30 cellular contexts compared by ENCODE assay signal in genomic region chr6:36739947-36740817, GRCh38. TPM values are rescaled to one million over a fixed set of nuclear protein-coding genes. Genes with fewer than 3 reads are reported as not detected.
DNase-seq lines count a peak whose midpoint lies in the region; ATAC-seq, FAIRE-seq and TF ChIP-seq lines count a peak whose summit lies in the region.
"Had no signal": no experiment of that assay in that cellular context is flagged by ENCODE, and none has a peak within 500 bp of the region (broad histone marks: within the 10 kb centered on the region; RNA-seq: fewer than 3 reads in every experiment).

No MANE protein-coding gene starts in this region.

- H3K9me3 ChIP-seq in HEK293 (ENCODE audit: control insufficient read depth, insufficient read depth, low read depth, low read length) (no peaks in the 10 kb centered on the region), K562 (replicated peaks; ENCODE audit: control insufficient read depth, insufficient read depth, low read depth, low read length) (no peaks in the 10 kb centered on the region), stomach (no peaks in the 10 kb centered on the region)
- H3K9me3 ChIP-seq: esophagus muscularis mucosa, gastroesophageal sphincter had no signal

- POLR2A ChIA-PET in HEK293 (lab: Yijun Ruan, JAX) (no interaction called here), K562 (lab: Yijun Ruan, JAX) (interaction anchor here (0.7 to 0.9 kb wide), 3 partner anchors 19 to 1000 kb away, joined by 3 to 4 read pairs (median 3); no protein-coding TSS in a partner anchor)

- no peak overlapping the region for H3K9ac ChIP-seq in K562 (ENCODE audit: insufficient read depth in 1 of 2, low read depth in 2 of 2, low read length in 2 of 2)

- TF ChIP-seq POLR2A in K562 (conservative IDR thresholded peaks at IDR 0.05), result no peak
- TF ChIP-seq POLR2A in stomach (IDR thresholded peaks at IDR 0.05), result no peak

- no peaks in the 10 kb centered on the region for H3K9me1 ChIP-seq in K562 (ENCODE audit: control insufficient read depth, insufficient read depth, low read length)

- TF ChIP-seq CTCF in HEK293 (tag by site-specific recombination; IDR thresholded peaks at IDR 0.05) (no peak), K562 (IDR thresholded peaks at IDR 0.05 in 2 of 3, conservative IDR thresholded peaks at IDR 0.05 in 1 of 3; ENCODE audit: insufficient read depth in 2 of 3, low read depth in 1 of 3, low read length in 3 of 3) (no peak), stomach (IDR thresholded peaks at IDR 0.05) (no peak)

- H3K36me3 Mint-ChIP-seq in naive B cell, result peaks cover 14 to 33% of the 10 kb centered on the region in 2 donors
- H3K36me3 Mint-ChIP-seq: type B pancreatic cell had no signal

- H3K4me1 Mint-ChIP-seq in naive B cell, result peaks cover 57 to 73% (median 66%) of the 10 kb centered on the region in 3 donors

- in situ Hi-C loops in K562 (cut with MboI), result no loop called here

- WGBS in K562 (ENCODE audit: insufficient coverage, low coverage, missing lambda C conversion rate), result 4% methylated on average over 13 of the region's 13 CpGs
- WGBS in stomach, 5 donors, result 73 to 83% (median 80%) methylated on average over 13 of the region's 13 CpGs

- no peaks in the 10 kb centered on the region for H3K79me2 ChIP-seq in K562 (ENCODE audit: control insufficient read depth, insufficient read depth, low read length)

- peaks cover 12% of the 10 kb centered on the region for H4K20me1 ChIP-seq in K562 (replicated peaks; ENCODE audit: control insufficient read depth, insufficient read depth, low read length)

- FAIRE-seq in K562 (lab: Jason Lieb, UNC), result no peak

- CTCF ChIA-PET in HEK293 (lab: Yijun Ruan, JAX), result no interaction called here
- CTCF ChIA-PET in K562 (lab: Yijun Ruan, JAX; ENCODE audit: low intra/inter-chr PET ratio), result no interaction called here

- TF ChIP-seq RAD21 in K562 (CRISPR knock-in tag; conservative IDR thresholded peaks at IDR 0.05 in 1 of 2, IDR thresholded peaks at IDR 0.05 in 1 of 2), result no peak

- H3K36me3 ChIP-seq in HEK293 (ENCODE audit: control insufficient read depth in 2 of 2, insufficient read depth in 1 of 2, low read length in 2 of 2), result no peaks in the 10 kb centered on the region
- no peaks in the 10 kb centered on the region for H3K36me3 ChIP-seq in K562 (ENCODE audit: control insufficient read depth, insufficient read depth, low read length)
- no peaks in the 10 kb centered on the region for H3K36me3 ChIP-seq in stomach
- H3K36me3 ChIP-seq: esophagus muscularis mucosa, gastroesophageal sphincter had no signal

- intact Hi-C loops in K562 (cut with micrococcal nuclease), result no loop called here
- intact Hi-C loops in stomach (cut with DNase I; ENCODE audit: low total_unique reads), result no loop called here

- no peak overlapping the region for H3K4me2 ChIP-seq in K562 (ENCODE audit: insufficient read depth, low read length)

- H3K4me3 ChIP-seq in HEK293 (ENCODE audit: low read depth, low read length) (no peak overlapping the region), K562 (no peak overlapping the region), stomach (no peak overlapping the region)
- H3K4me3 ChIP-seq: esophagus muscularis mucosa, gastroesophageal sphincter had no signal

- peak; percentile 62 for DNase-seq in EH (ENCODE audit: low read depth)
- no peak for DNase-seq in K562 (ENCODE audit: extremely low read depth in 1 of 4, low spot score in 3 of 4)
- DNase-seq in naive B cell, result no peak
- no peak for DNase-seq in NCI-H1930 (lab: John Stamatoyannopoulos, UW)
- DNase-seq in stomach, result no peak
- DNase-seq: activated CD4-positive, alpha-beta T cell treated with anti-CD3 and anti-CD28 coated beads for 1 hour; activated CD8-positive, alpha-beta memory T cell treated with anti-CD3 and anti-CD28 coated beads for 24 hours; activated naive CD4-positive, alpha-beta T cell treated with anti-CD3 and anti-CD28 coated beads, Interleukin-2, amount 50 U/mL, for 16 hours; activated T-cell treated with anti-CD3 and anti-CD28 coated beads, Interleukin-2, amount 50 U/mL, for 48 hours; AML-193; anterior cingulate cortex; central memory CD4-positive, alpha-beta T cell; effector CD4-positive, alpha-beta T cell; KG1; kidney glomerular epithelial cell; MV-4-11; naive thymus-derived CD4-positive, alpha-beta T cell; NCI-H187; NCI-H226; NCI-H82; stimulated activated CD4-positive, alpha-beta T cell treated with anti-CD3 and anti-CD28 coated beads, Interleukin-1b, Interleukin-23, amount 100 ng/mL, for 48 hours; T1000 had no signal

- ATAC-seq in K562 (no peak), naive B cell (ENCODE audit: low read depth in 2 of 2) (peak; percentile 77 to 80), HG03342 (IDR thresholded peaks at IDR 0.05; ENCODE audit: unreplicated experiment) (no peak)
- ATAC-seq: gastroesophageal sphincter; naive thymus-derived CD4-positive, alpha-beta T cell had no signal

- H3K4me1 ChIP-seq in HEK293 (ENCODE audit: control insufficient read depth, insufficient read depth, low read length) (no peaks in the 10 kb centered on the region), K562 (replicated peaks in 1 of 2; ENCODE audit: control insufficient read depth in 2 of 2, insufficient read depth in 2 of 2, low read length in 2 of 2) (peaks cover 0 to 24% of the 10 kb centered on the region in 2 experiments; a peak in 4 of 5 replicates), stomach (peaks cover 9 to 27% (median 13%) of the 10 kb centered on the region in 4 donors)

- no peak overlapping the region for H2AFZ ChIP-seq in K562 (ENCODE audit: low read depth, low read length)

- H3K27ac ChIP-seq in HEK293 (ENCODE audit: extremely low read depth, low read depth, low read length), result no peak overlapping the region
- no peak overlapping the region for H3K27ac ChIP-seq in K562 (ENCODE audit: extremely low read depth, low read depth, low read length)
- H3K27ac ChIP-seq in stomach, result no peak overlapping the region
- H3K27ac ChIP-seq: esophagus muscularis mucosa, gastroesophageal sphincter, HL-60 had no signal

- peak overlapping the region in 7 of 8 donors; percentile 59 to 85 (median 73) for H3K4me3 Mint-ChIP-seq in naive B cell
- H3K4me3 Mint-ChIP-seq: naive thymus-derived CD4-positive, alpha-beta T cell; stimulated activated naive CD8-positive, alpha-beta T cell treated with anti-CD3 and anti-CD28 coated beads, Interleukin-15, Interleukin-2, amounts not matched to agents 100 ng/mL and 50 ng/mL, for 24 hours; type B pancreatic cell had no signal

- no peaks in the 10 kb centered on the region for H3K9me3 Mint-ChIP-seq in naive B cell
- H3K9me3 Mint-ChIP-seq: stimulated activated naive CD8-positive, alpha-beta T cell treated with anti-CD3 and anti-CD28 coated beads, Interleukin-15, Interleukin-2, amounts not matched to agents 100 ng/mL and 50 ng/mL, for 24 hours; type B pancreatic cell had no signal

- H3K27ac Mint-ChIP-seq in naive B cell, result peak overlapping the region; percentile 64 to 95 (median 90)
- H3K27ac Mint-ChIP-seq: stimulated activated naive CD8-positive, alpha-beta T cell treated with anti-CD3 and anti-CD28 coated beads, Interleukin-15, Interleukin-2, amounts not matched to agents 100 ng/mL and 50 ng/mL, for 24 hours; type B pancreatic cell had no signal

- no TSS peak for BruUV-seq in K562 (replicated peaks; lab: Mats Ljungman, UMichigan)

- peaks cover 29 to 85% of the 10 kb centered on the region in 2 experiments; a peak in 4 of 5 replicates for H3K27me3 ChIP-seq in K562 (ENCODE audit: control insufficient read depth in 2 of 2, insufficient read depth in 2 of 2, low read length in 2 of 2)
- H3K27me3 ChIP-seq in stomach, result no peaks in the 10 kb centered on the region
- H3K27me3 ChIP-seq: esophagus muscularis mucosa, gastroesophageal sphincter had no signal

- no peaks in the 10 kb centered on the region for H3K27me3 Mint-ChIP-seq in naive B cell
- H3K27me3 Mint-ChIP-seq: stimulated activated naive CD8-positive, alpha-beta T cell treated with anti-CD3 and anti-CD28 coated beads, Interleukin-15, Interleukin-2, amounts not matched to agents 100 ng/mL and 50 ng/mL, for 24 hours; type B pancreatic cell had no signal

- TF ChIP-seq EP300 in K562 (IDR thresholded peaks at IDR 0.05; ENCODE audit: low read length), result no peak
- no peak for TF ChIP-seq EP300 in stomach (IDR thresholded peaks at IDR 0.05)

TF ChIP-seq in HEK293, 187 proteins besides CTCF, POLR2A, EP300 and RAD21 (continues in another document):
- TF ChIP-seq ZNF341 (tag by site-specific recombination; IDR thresholded peaks at IDR 0.05; ENCODE audit: low read depth) (no peak), ZNF629 (tag by site-specific recombination; IDR thresholded peaks at IDR 0.05) (no peak), MZF1 (tag by site-specific recombination; IDR thresholded peaks at IDR 0.05; ENCODE audit: borderline replicate concordance) (no peak)

TF ChIP-seq in K562, 482 proteins besides CTCF, POLR2A, EP300 and RAD21 (continues in another document):
- TF ChIP-seq SMARCA5 (IDR thresholded peaks at IDR 0.05) (0 out of 2 replicates have a peak, but pooled peaks have one; percentile 53), CHCHD3 (CRISPR knock-in tag; IDR thresholded peaks at IDR 0.05) (no peak)

RNA-seq across cellular contexts. Expression of gene RAB44, which starts 42.6 kb away (rescaled TPM):
- total RNA-seq in K562 (2011; cell fraction: chromatin; rRNA removed; ENCODE audit: low replicate concordance), result not detected in 2 replicates
- 0.17 TPM in 1 of 2 replicates, not detected in the other for total RNA-seq in K562 (2011; cell fraction: nucleolus; rRNA removed)
- not detected in 2 replicates for total RNA-seq in K562 (2011; cell fraction: nucleoplasm; rRNA removed)
- total RNA-seq in K562 (2014; rRNA removed), result not detected in 2 replicates
- not detected in 2 replicates for total RNA-seq in K562 (2014; rRNA removed; fragmentation: Illumina TruSeq; extraction: Trizol)
- total RNA-seq in K562 (2015; rRNA removed; fragmentation: Illumina TruSeq; extraction: Trizol), result not detected in 2 replicates
- not detected in 2 replicates for total RNA-seq in K562 (2021)
- polyA plus RNA-seq in K562 (2011; rRNA removed), result not detected in 2 replicates
- polyA plus RNA-seq in K562 (2011; cell fraction: cytosol; rRNA removed), result not detected in 2 replicates
- not detected in 2 replicates for polyA plus RNA-seq in K562 (2011; cell fraction: nucleus; rRNA removed)
- 0.10 TPM in 1 of 2 replicates, not detected in the other for polyA plus RNA-seq in K562 (2012)
- not detected in 2 replicates for polyA plus RNA-seq in K562 (2014; fragmentation: Illumina TruSeq; extraction: Trizol)
- not detected for polyA plus RNA-seq in K562 (2014; fragmentation: Nextera tagmentation; extraction: Ambion mirVana)
- polyA plus RNA-seq in K562 (2014; rRNA removed), result not detected in 2 replicates
- polyA minus RNA-seq in K562 (2011; rRNA and poly(A)+ RNA removed), result not detected in 2 replicates
- not detected in 2 replicates for polyA minus RNA-seq in K562 (2011; cell fraction: cytosol; rRNA and poly(A)+ RNA removed)
- polyA minus RNA-seq in K562 (2011; cell fraction: nucleus; rRNA and poly(A)+ RNA removed), result not detected in 2 replicates
- not detected for polyA plus RNA-seq in naive B cell (ENCODE audit: low read depth in 6 of 6)
- 1 to 10 TPM in 1 of 5 donors, under 1 TPM in 1, not detected in 3; 0.37 to 2.5 TPM for total RNA-seq in stomach
- polyA plus RNA-seq in stomach, result under 1 TPM; 0.15 to 0.23 (median 0.19) TPM
- total RNA-seq: SK-MEL-5 had no signal
- polyA plus RNA-seq: naive thymus-derived CD4-positive, alpha-beta T cell had no signal

Comparison
In these comparisons a context has a peak if more than half of its experiments do, and no peak if none do; other contexts are left out.
1. ATAC-seq: peak in naive B cell (2 of 2); none in K562 (single experiment) and HG03342 (single experiment).